ENCODE assay signal across 7 cellular contexts in the genomic region with DNA sequence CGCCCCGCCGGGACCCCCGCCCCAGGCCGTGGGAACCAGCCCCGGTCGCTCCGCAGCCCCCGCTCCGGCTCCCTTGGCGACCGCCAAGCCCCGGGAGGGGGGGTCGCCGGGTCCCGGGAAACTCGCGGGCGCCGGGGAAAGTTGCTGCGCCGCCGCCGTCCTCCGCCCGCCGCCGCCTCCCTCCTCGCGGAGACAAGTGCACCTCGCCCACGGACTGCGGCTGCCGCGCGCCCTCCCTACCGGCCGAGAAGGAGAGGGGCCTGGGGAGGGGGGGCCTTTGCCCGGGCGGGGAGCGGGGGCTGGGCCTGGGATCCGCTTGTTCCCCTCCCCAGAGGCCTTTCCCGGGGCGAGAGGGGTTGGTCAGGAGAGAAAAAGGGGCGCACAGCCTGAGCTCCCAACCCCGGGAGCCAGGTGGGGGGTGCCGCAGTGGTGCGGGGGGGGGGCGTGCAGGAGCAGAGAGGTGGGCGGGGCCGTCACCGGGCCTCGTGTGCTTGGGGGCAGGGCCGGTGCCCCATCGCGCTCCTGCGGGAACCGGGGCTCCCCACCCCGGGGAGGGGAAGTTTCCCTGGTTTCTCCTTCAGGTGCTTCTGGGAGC. TPM values are rescaled to one million over a fixed set of nuclear protein-coding genes. Genes with fewer than 3 reads are reported as not detected.
DNase-seq lines count a peak whose midpoint lies in the region; ATAC-seq and TF ChIP-seq lines count a peak whose summit lies in the region.

No MANE protein-coding gene starts in this region.

- H3K4me1 ChIP-seq in RWPE2 (ENCODE audit: insufficient read depth, poor library complexity, severe bottlenecking): peaks cover 23% of the 10 kb centered on the region

- H3K9me3 ChIP-seq in RWPE2 (ENCODE audit: severe bottlenecking): no peaks in the 10 kb centered on the region

- ATAC-seq in RWPE2 (ENCODE audit: low read depth): no peak

- no peak for TF ChIP-seq CTCF in GM13977 (IDR thresholded peaks at IDR 0.05; ENCODE audit: extremely low read depth, insufficient read depth, missing control alignments)
- TF ChIP-seq CTCF in RWPE2 (IDR thresholded peaks at IDR 0.05; ENCODE audit: poor library complexity, severe bottlenecking): no peak
- TF ChIP-seq CTCF in fibroblast of the aortic adventitia (IDR thresholded peaks at IDR 0.05; ENCODE audit: insufficient read depth, low read length): no peak
- no peak for TF ChIP-seq CTCF in retinal pigment epithelial cell (conservative IDR thresholded peaks at IDR 0.05; ENCODE audit: low read depth, low read length)

- H3K36me3 ChIP-seq in RWPE2 (ENCODE audit: low read depth): peaks cover 29% of the 10 kb centered on the region

- no peaks in the 10 kb centered on the region for H3K27me3 ChIP-seq in RWPE2 (ENCODE audit: insufficient read depth, poor library complexity, severe bottlenecking)

- H3K4me3 ChIP-seq in RWPE2 (ENCODE audit: severe bottlenecking): peak overlapping the region; percentile 99
- peak overlapping the region; percentile 68 for H3K4me3 ChIP-seq in fibroblast of the aortic adventitia (ENCODE audit: low read depth, low read length)
- H3K4me3 ChIP-seq in retinal pigment epithelial cell (ENCODE audit: low read length): peak overlapping the region; percentile 72

- in situ Hi-C loops in GM13977 (cut with MboI; ENCODE audit: low pct_unique_long_range_greater_than_20kb, low sequenced_read_pairs, unreplicated experiment): no loop called here

- DNase-seq in GM13977 (ENCODE audit: low spot score): peak; percentile 66
- peak; percentile 22 for DNase-seq in HCEC 1CT
- DNase-seq in RWPE2 (ENCODE audit: low spot score): no peak
- DNase-seq in fibroblast of the aortic adventitia (ENCODE audit: low read depth): no peak
- DNase-seq in retinal pigment epithelial cell (ENCODE audit: low read depth): no peak
- DNase-seq in NCI-H187 treated with DMSO at 0.1 percent for 48 hours (lab: John Stamatoyannopoulos, UW): no peak
- DNase-seq in dedifferentiated amniotic fluid mesenchymal stem cell (ENCODE audit: extremely low spot score): no peak

- peak overlapping the region; percentile 96 for H3K27ac ChIP-seq in RWPE2 (ENCODE audit: poor library complexity, severe bottlenecking)

RNA-seq across cellular contexts. Expression of gene AGRN, which starts 0.6 kb away (rescaled TPM):
- 7.9 and 85.7 TPM in 2 replicates for total RNA-seq in fibroblast of the aortic adventitia (ENCODE audit: low replicate concordance)

RNA-seq across cellular contexts. Expression of gene ISG15, which starts 7.2 kb away (rescaled TPM):
- total RNA-seq in fibroblast of the aortic adventitia (ENCODE audit: low replicate concordance): 34.7 and 39.6 TPM in 2 replicates

RNA-seq across cellular contexts. Expression of gene HES4, which starts 20.6 kb away (rescaled TPM):
- 0.36 and 0.82 TPM in 2 replicates for total RNA-seq in fibroblast of the aortic adventitia (ENCODE audit: low replicate concordance)

RNA-seq across cellular contexts. Expression of gene PERM1, which starts 38.6 kb away (rescaled TPM):
- total RNA-seq in fibroblast of the aortic adventitia (ENCODE audit: low replicate concordance): 0.57 TPM in 1 of 2 replicates, not detected in the other

RNA-seq across cellular contexts. Expression of gene RNF223, which starts 53.6 kb away (rescaled TPM):
- total RNA-seq in fibroblast of the aortic adventitia (ENCODE audit: low replicate concordance): not detected in 2 replicates

Comparison
In these comparisons a context has a peak if more than half of its experiments do, and no peak if none do; other contexts are left out.
1. DNase-seq: peak in GM13977 (single experiment) and HCEC 1CT (single experiment); none in RWPE2 (single experiment), fibroblast of the aortic adventitia (single experiment), retinal pigment epithelial cell (single experiment), NCI-H187 treated with DMSO at 0.1 percent for 48 hours (single experiment) and dedifferentiated amniotic fluid mesenchymal stem cell (single experiment).
2. Peak in every context shown above with its lines, with median percentiles within 50 percentile points of each other: H3K4me3 ChIP-seq.